ENCODE assay signal across 8 cellular contexts in genomic region chr11:73307323-73308002, GRCh38. TPM values are rescaled to one million over a fixed set of nuclear protein-coding genes. Genes with fewer than 3 reads are reported as not detected.
DNase-seq lines count a peak whose midpoint lies in the region; ATAC-seq, FAIRE-seq and TF ChIP-seq lines count a peak whose summit lies in the region.

No MANE protein-coding gene starts in this region.

- no peaks in the 10 kb centered on the region for H3K9me3 ChIP-seq in KOPT-K1 (ENCODE audit: insufficient read depth, low read length, poor library complexity, severe bottlenecking)

- no peaks in the 10 kb centered on the region for H3K9me3 Mint-ChIP-seq in natural killer cell

- peak overlapping the region; percentile 36 to 57 for H3K27ac Mint-ChIP-seq in natural killer cell

- H3K27ac ChIP-seq in KOPT-K1 (ENCODE audit: low read depth, low read length, poor library complexity, severe bottlenecking) = peak overlapping the region; percentile 39

- ATAC-seq in GM21619 (IDR thresholded peaks at IDR 0.05; ENCODE audit: unreplicated experiment) = peak; percentile 45
- ATAC-seq in natural killer cell = peak; percentile 72 to 81 (median 74)

- peak; percentile 70 for FAIRE-seq in RCC 7860 (lab: Jason Lieb, UNC)

- peak; percentile 83 for TF ChIP-seq CTCF in fibroblast of mammary gland (conservative IDR thresholded peaks at IDR 0.05; ENCODE audit: control insufficient read depth, insufficient read depth, low read depth, low read length)
- TF ChIP-seq CTCF in natural killer cell (IDR thresholded peaks at IDR 0.05) = peak; percentile 59

- peak; percentile 92 for DNase-seq in DMS 273 treated with DMSO at 0.1 percent for 48 hours (lab: John Stamatoyannopoulos, UW)
- DNase-seq in RCC 7860 (ENCODE audit: low spot score) = peak; percentile 90
- DNase-seq in activated T-helper 1 cell treated with anti-CD3 and anti-CD28 coated beads, Interleukin-2, amount 50 U/mL, for 16 hours (ENCODE audit: low read depth in 1 of 2, low spot score in 1 of 2) = peak; percentile 76 to 89
- peak; percentile 97 for DNase-seq in fibroblast of mammary gland (ENCODE audit: low read depth)
- DNase-seq in natural killer cell = peak; percentile 85
- peak; percentile 74 to 87 (median 84) for DNase-seq in stimulated activated naive CD4-positive, alpha-beta T cell (lab: John Stamatoyannopoulos, UW)

- H3K4me3 Mint-ChIP-seq in natural killer cell = peak overlapping the region; percentile 96

- intact Hi-C loops in natural killer cell (cut with micrococcal nuclease) = loop anchor here (1.0 to 2.0 kb wide), 2 partner anchors 28 to 353 kb away; no protein-coding TSS in a partner anchor

- peaks cover 7 to 14% of the 10 kb centered on the region in 2 donors for H3K4me1 Mint-ChIP-seq in natural killer cell

- no peaks in the 10 kb centered on the region for H3K36me3 Mint-ChIP-seq in natural killer cell

- no peaks in the 10 kb centered on the region for H3K36me3 ChIP-seq in KOPT-K1 (ENCODE audit: insufficient read depth, low read length)

- peaks cover 21 to 35% of the 10 kb centered on the region in 2 donors for H3K27me3 Mint-ChIP-seq in natural killer cell (ENCODE audit: low read depth in 2 of 2)

- H3K4me3 ChIP-seq in fibroblast of mammary gland (ENCODE audit: control insufficient read depth, low read depth, low read length) = peak overlapping the region; percentile 65

RNA-seq across cellular contexts. Expression of gene ARHGEF17, which starts 0.6 kb away (rescaled TPM):
- total RNA-seq in natural killer cell = under 1 TPM; 0.02 to 0.88 (median 0.50) TPM

RNA-seq across cellular contexts. Expression of gene P2RY6, which starts 35.3 kb away (rescaled TPM):
- under 1 TPM in 2 of 3 donors, not detected in 1; 0.24 to 0.40 TPM for total RNA-seq in natural killer cell

Comparison
In these comparisons a context has a peak if more than half of its experiments do, and no peak if none do; other contexts are left out.
1. Peak in every context shown above with its lines: DNase-seq, ATAC-seq, H3K4me3 ChIP-seq and H3K27ac ChIP-seq.